ENCODE assay signal across 20 cellular contexts in genomic region chr7:14207711-14208110, GRCh38.
DNase-seq lines count a peak whose midpoint lies in the region; ATAC-seq, FAIRE-seq and TF ChIP-seq lines count a peak whose summit lies in the region.
"Had no signal": no experiment of that assay in that cellular context is flagged by ENCODE, and none has a peak within 500 bp of the region (broad histone marks: within the 10 kb centered on the region; RNA-seq: fewer than 3 reads in every experiment).

No MANE protein-coding gene starts in this region.

- H2BK120ac ChIP-seq in IMR-90 (ENCODE audit: low read depth, low read length): no peak overlapping the region

- no peak overlapping the region for H2AFZ ChIP-seq in IMR-90 (replicated peaks; ENCODE audit: low read length, poor library complexity)

- ATAC-seq in left ventricle myocardium superior: no peak
- ATAC-seq in A549: no peak
- no peak for ATAC-seq in IMR-90 (ENCODE audit: low read depth)
- ATAC-seq in HG02588 (IDR thresholded peaks at IDR 0.05; ENCODE audit: unreplicated experiment): no peak
- ATAC-seq: CD8-positive, alpha-beta T cell had no signal

- H2AK9ac ChIP-seq in IMR-90 (replicated peaks; ENCODE audit: low read depth, low read length, poor library complexity): no peak overlapping the region

- no peak overlapping the region for H2BK15ac ChIP-seq in IMR-90 (ENCODE audit: low read depth, low read length)

- H4K20me1 ChIP-seq in IMR-90 (ENCODE audit: insufficient read depth, low read length): no peaks in the 10 kb centered on the region
- H4K20me1 ChIP-seq: BLaER1 treated with 17β-estradiol and CSF1 and Interleukin-3, amounts not matched to agents 10 nM and 100 nM had no signal

- no peaks in the 10 kb centered on the region for H3K36me3 ChIP-seq in left ventricle myocardium inferior
- no peaks in the 10 kb centered on the region for H3K36me3 ChIP-seq in IMR-90 (ENCODE audit: control insufficient read depth, insufficient read depth, low read length)
- H3K36me3 ChIP-seq in small intestine (ENCODE audit: control insufficient read depth in 2 of 2, insufficient read depth in 2 of 2, low read length in 2 of 2): no peaks in the 10 kb centered on the region
- H3K36me3 ChIP-seq: BLaER1 treated with 17β-estradiol and CSF1 and Interleukin-3, amounts not matched to agents 10 nM and 100 nM had no signal

- no peak overlapping the region for H3K56ac ChIP-seq in IMR-90 (ENCODE audit: extremely low read depth, insufficient read depth, low read length)

- TF ChIP-seq POLR2A in A549 (IDR thresholded peaks at IDR 0.05; ENCODE audit: low read length) (no peak), IMR-90 (IDR thresholded peaks at IDR 0.05; ENCODE audit: low read depth, low read length) (no peak)

- no peak for TF ChIP-seq RAD21 in A549 (conservative IDR thresholded peaks at IDR 0.05 in 1 of 2, IDR thresholded peaks at IDR 0.05 in 1 of 2)
- TF ChIP-seq RAD21 in IMR-90 (IDR thresholded peaks at IDR 0.05; ENCODE audit: low read length): no peak

- H3K4me2 ChIP-seq in A549 (no peak overlapping the region), IMR-90 (ENCODE audit: low read depth, low read length) (no peak overlapping the region)
- H3K4me2 ChIP-seq: BLaER1 treated with 17β-estradiol and CSF1 and Interleukin-3, amounts not matched to agents 10 nM and 100 nM had no signal

- intact Hi-C loops in left ventricle myocardium inferior (cut with micrococcal nuclease): no loop called here
- intact Hi-C loops in left ventricle myocardium superior (cut with micrococcal nuclease): no loop called here
- intact Hi-C loops in IMR-90 (cut with micrococcal nuclease): no loop called here

- no peak overlapping the region for H3K14ac ChIP-seq in IMR-90 (replicated peaks; ENCODE audit: low read depth, low read length)

- H2AK5ac ChIP-seq in IMR-90 (ENCODE audit: low read depth, low read length): no peak overlapping the region

- TF ChIP-seq CTCF in left ventricle myocardium inferior (IDR thresholded peaks at IDR 0.05; ENCODE audit: borderline replicate concordance) (no peak), A549 (IDR thresholded peaks at IDR 0.05) (no peak), IMR-90 (conservative IDR thresholded peaks at IDR 0.05; ENCODE audit: low read depth, low read length) (no peak)

- no peak overlapping the region for H4K8ac ChIP-seq in IMR-90 (ENCODE audit: low read depth in 2 of 2, low read length in 2 of 2)

- FAIRE-seq in A549 (lab: Jason Lieb, UNC) (no peak), small intestine (lab: Jason Lieb, UNC) (no peak)
- FAIRE-seq: A204.1, D721Med, G401.6, GM12891, GM19239 had no signal

- no peak overlapping the region for H3K9ac ChIP-seq in IMR-90 (ENCODE audit: low read depth, low read length)
- H3K9ac ChIP-seq: BLaER1 treated with 17β-estradiol and CSF1 and Interleukin-3, amounts not matched to agents 10 nM and 100 nM had no signal

- POLR2A ChIA-PET in A549 (lab: Yijun Ruan, JAX) (no interaction called here), IMR-90 (lab: Charles Lee; ENCODE audit: unreplicated experiment) (no interaction called here)

- H3K4me3 ChIP-seq in left ventricle myocardium inferior (no peak overlapping the region), A549 (no peak overlapping the region), IMR-90 (ENCODE audit: insufficient read depth, low read depth, low read length) (no peak overlapping the region), small intestine (ENCODE audit: low read depth in 1 of 2, low read length in 2 of 2) (no peak overlapping the region)
- H3K4me3 ChIP-seq: BLaER1 treated with 17β-estradiol and CSF1 and Interleukin-3, amounts not matched to agents 10 nM and 100 nM had no signal

- dilution Hi-C loops in IMR-90 (cut with HindIII; ENCODE audit: low sequenced_read_pairs, unreplicated experiment): no loop called here

- H3K9me3 ChIP-seq in left ventricle myocardium inferior (replicated peaks) (no peaks in the 10 kb centered on the region), A549 (no peaks in the 10 kb centered on the region), IMR-90 (ENCODE audit: control insufficient read depth, insufficient read depth, low read length) (no peaks in the 10 kb centered on the region), small intestine (ENCODE audit: control insufficient read depth, low read depth) (no peaks in the 10 kb centered on the region)
- H3K9me3 ChIP-seq: BLaER1 treated with 17β-estradiol and CSF1 and Interleukin-3, amounts not matched to agents 10 nM and 100 nM; Caco-2 had no signal

- H3K79me1 ChIP-seq in IMR-90 (ENCODE audit: low read depth in 1 of 2, low read length in 2 of 2): no peaks in the 10 kb centered on the region

- no peak overlapping the region for H4K91ac ChIP-seq in IMR-90 (ENCODE audit: insufficient read depth, low read depth, low read length)

- CTCF ChIA-PET in A549 (lab: Yijun Ruan, JAX) (no interaction called here), IMR-90 (lab: Yijun Ruan, JAX) (no interaction called here)

- H3K9me1 ChIP-seq in IMR-90 (ENCODE audit: insufficient read depth, low read length): no peaks in the 10 kb centered on the region

- TF ChIP-seq EP300 in A549 (IDR thresholded peaks at IDR 0.05): no peak

- no peak overlapping the region for H3K23ac ChIP-seq in IMR-90 (ENCODE audit: low read depth, low read length)

- no peak overlapping the region for H3K18ac ChIP-seq in IMR-90 (ENCODE audit: low read depth, low read length)

- in situ Hi-C loops in IMR-90 (cut with MboI; ENCODE audit: low sequenced_read_pairs): no loop called here

- H2BK5ac ChIP-seq in IMR-90 (ENCODE audit: low read depth, low read length, poor library complexity, severe bottlenecking): no peak overlapping the region

- no TSS peak for BruUV-seq in IMR-90 (replicated peaks; lab: Mats Ljungman, UMichigan)

- H2BK20ac ChIP-seq in IMR-90 (ENCODE audit: low read depth, low read length): no peak overlapping the region

- H3K4ac ChIP-seq in IMR-90 (ENCODE audit: low read depth, low read length): no peak overlapping the region

- no peak overlapping the region for H4K5ac ChIP-seq in IMR-90 (ENCODE audit: low read depth, low read length)

- DNase-seq in left ventricle myocardium inferior (no peak), left ventricle myocardium superior (no peak), A549 (ENCODE audit: low read depth in 1 of 2, low spot score in 1 of 2) (no peak), IMR-90 (no peak), small intestine (no peak)
- DNase-seq: 8988T; AML-193; Caco-2; CD4-positive, alpha-beta T cell; CD8-positive, alpha-beta T cell; DMS79 treated with DMSO at 0.1 percent for 48 hours; GF-D8 had no signal

- H3K4me1 ChIP-seq in left ventricle myocardium inferior: peaks cover 13% of the 10 kb centered on the region
- H3K4me1 ChIP-seq in A549: no peaks in the 10 kb centered on the region
- H3K4me1 ChIP-seq in IMR-90 (ENCODE audit: control insufficient read depth, insufficient read depth, low read length): no peaks in the 10 kb centered on the region
- H3K4me1 ChIP-seq in small intestine (ENCODE audit: control insufficient read depth in 2 of 2, insufficient read depth in 1 of 2, low read depth in 1 of 2, low read length in 1 of 2): no peaks in the 10 kb centered on the region
- H3K4me1 ChIP-seq: BLaER1 treated with 17β-estradiol and CSF1 and Interleukin-3, amounts not matched to agents 10 nM and 100 nM; Caco-2 had no signal

- H3K27ac ChIP-seq in left ventricle myocardium inferior (replicated peaks): peak overlapping the region; percentile 55
- H3K27ac ChIP-seq in A549: no peak overlapping the region
- H3K27ac ChIP-seq in IMR-90 (ENCODE audit: insufficient read depth, low read length): no peak overlapping the region
- H3K27ac ChIP-seq in small intestine (ENCODE audit: low read depth in 1 of 2, low read length in 1 of 2): no peak overlapping the region
- H3K27ac ChIP-seq: BLaER1 treated with 17β-estradiol and CSF1 and Interleukin-3, amounts not matched to agents 10 nM and 100 nM; C4-2B had no signal

- H3K27me3 ChIP-seq in left ventricle myocardium inferior (ENCODE audit: low read depth) (no peaks in the 10 kb centered on the region), IMR-90 (ENCODE audit: control insufficient read depth, insufficient read depth, low read length) (no peaks in the 10 kb centered on the region), small intestine (ENCODE audit: control insufficient read depth in 2 of 2, insufficient read depth in 2 of 2, low read length in 2 of 2) (no peaks in the 10 kb centered on the region)
- H3K27me3 ChIP-seq: BLaER1 treated with 17β-estradiol and CSF1 and Interleukin-3, amounts not matched to agents 10 nM and 100 nM had no signal

TF ChIP-seq in A549, 52 proteins besides CTCF, POLR2A, EP300 and RAD21:
- TF ChIP-seq FOSB (CRISPR knock-in tag; IDR thresholded peaks at IDR 0.05) (no peak), MAFK (IDR thresholded peaks at IDR 0.05; ENCODE audit: partially characterized antibody) (peak; percentile 55)
- TF ChIP-seq, protein P1, sequence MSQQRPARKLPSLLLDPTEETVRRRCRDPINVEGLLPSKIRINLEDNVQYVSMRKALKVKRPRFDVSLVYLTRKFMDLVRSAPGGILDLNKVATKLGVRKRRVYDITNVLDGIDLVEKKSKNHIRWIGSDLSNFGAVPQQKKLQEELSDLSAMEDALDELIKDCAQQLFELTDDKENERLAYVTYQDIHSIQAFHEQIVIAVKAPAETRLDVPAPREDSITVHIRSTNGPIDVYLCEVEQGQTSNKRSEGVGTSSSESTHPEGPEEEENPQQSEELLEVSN (IDR thresholded peaks at IDR 0.05; ENCODE audit: borderline replicate concordance, low read depth): no peak

TF ChIP-seq in IMR-90, 13 proteins besides CTCF, POLR2A, EP300 and RAD21:
- peak; percentile 50 for TF ChIP-seq MAFK (IDR thresholded peaks at IDR 0.05; ENCODE audit: low read depth, low read length)
- TF ChIP-seq, protein P2, sequence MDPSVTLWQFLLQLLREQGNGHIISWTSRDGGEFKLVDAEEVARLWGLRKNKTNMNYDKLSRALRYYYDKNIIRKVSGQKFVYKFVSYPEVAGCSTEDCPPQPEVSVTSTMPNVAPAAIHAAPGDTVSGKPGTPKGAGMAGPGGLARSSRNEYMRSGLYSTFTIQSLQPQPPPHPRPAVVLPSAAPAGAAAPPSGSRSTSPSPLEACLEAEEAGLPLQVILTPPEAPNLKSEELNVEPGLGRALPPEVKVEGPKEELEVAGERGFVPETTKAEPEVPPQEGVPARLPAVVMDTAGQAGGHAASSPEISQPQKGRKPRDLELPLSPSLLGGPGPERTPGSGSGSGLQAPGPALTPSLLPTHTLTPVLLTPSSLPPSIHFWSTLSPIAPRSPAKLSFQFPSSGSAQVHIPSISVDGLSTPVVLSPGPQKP (IDR thresholded peaks at IDR 0.05; ENCODE audit: borderline replicate concordance, low read depth, low read length): no peak
